Comparison of ENCODE assay signal across 9 cellular contexts in the genomic region with DNA sequence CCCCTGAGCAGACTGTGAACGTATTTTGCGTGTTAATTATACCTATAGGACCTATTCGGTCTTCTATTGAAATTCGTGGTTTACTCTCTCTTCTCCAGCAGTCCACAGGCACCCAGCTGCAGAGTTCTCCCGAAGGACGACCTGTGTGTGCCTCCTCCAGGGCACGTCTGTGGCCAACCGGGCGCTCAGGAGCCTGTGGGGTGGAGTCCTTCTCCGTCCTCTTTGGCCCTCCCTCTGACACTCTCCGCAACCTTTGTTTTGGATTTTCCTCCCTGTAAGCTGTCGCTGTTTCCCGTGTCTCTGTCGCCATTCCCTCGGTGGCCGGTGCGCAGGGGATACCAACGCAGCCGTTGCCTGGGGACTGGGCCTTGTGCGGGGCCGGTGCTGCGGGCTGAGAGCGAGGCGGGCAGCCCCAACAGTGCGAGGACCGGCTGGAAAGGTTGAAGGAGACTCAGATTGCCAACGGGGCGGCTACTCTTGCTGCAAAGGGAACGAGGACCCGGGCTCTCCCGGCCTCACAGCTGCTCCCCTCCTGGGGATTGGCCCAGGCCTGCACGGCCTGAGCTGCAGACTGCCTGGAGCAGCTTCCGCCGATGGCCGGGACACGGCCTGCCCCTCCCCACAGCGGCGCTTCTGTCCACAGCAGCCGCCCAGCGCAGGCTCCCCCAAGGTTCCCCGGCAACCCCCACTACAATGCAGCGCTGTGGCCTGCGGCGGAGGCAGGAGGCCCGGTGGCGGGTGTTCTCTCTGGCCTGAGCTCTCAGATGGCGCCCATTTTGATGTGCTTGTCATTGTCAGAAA.
DNase-seq lines count a peak whose midpoint lies in the region; FAIRE-seq and TF ChIP-seq lines count a peak whose summit lies in the region.
"Had no signal": no experiment of that assay in that cellular context is flagged by ENCODE, and none has a peak within 500 bp of the region (broad histone marks: within the 10 kb centered on the region; RNA-seq: fewer than 3 reads in every experiment).

No MANE protein-coding gene starts in this region.

- intact Hi-C loops in uterus (cut with DNase I; ENCODE audit: low total_unique reads), result no loop called here

- TF ChIP-seq POLR2A in NB4 (IDR thresholded peaks at IDR 0.05; ENCODE audit: extremely low read depth, insufficient read length) (no peak), uterus (IDR thresholded peaks at IDR 0.05) (peak in 1 of 2 donors; percentile 14)

- no peaks in the 10 kb centered on the region for H3K27me3 ChIP-seq in muscle layer of colon (ENCODE audit: control insufficient read depth in 1 of 2, insufficient read depth in 2 of 2, low read length in 2 of 2)
- H3K27me3 ChIP-seq in uterus, result no peaks in the 10 kb centered on the region

- H3K36me3 ChIP-seq in muscle layer of colon (ENCODE audit: insufficient read depth, low read length), result no peaks in the 10 kb centered on the region
- no peaks in the 10 kb centered on the region for H3K36me3 ChIP-seq in uterus

- TF ChIP-seq CTCF in NB4 (IDR thresholded peaks at IDR 0.05; ENCODE audit: low read depth, low read length) (no peak), fibroblast of mammary gland (conservative IDR thresholded peaks at IDR 0.05; ENCODE audit: control insufficient read depth, insufficient read depth, low read depth, low read length) (no peak), uterus (IDR thresholded peaks at IDR 0.05) (no peak), D721Med (IDR thresholded peaks at IDR 0.05; ENCODE audit: insufficient read depth, missing control alignments) (no peak)

- H3K27ac ChIP-seq in muscle layer of colon (ENCODE audit: low read depth, low read length) (peak overlapping the region; percentile 10), uterus (peak overlapping the region; percentile 92 to 96)

- peaks cover 33% of the 10 kb centered on the region for H3K4me1 ChIP-seq in muscle layer of colon (ENCODE audit: insufficient read depth, low read length)
- peaks cover 10 to 11% of the 10 kb centered on the region in 2 donors for H3K4me1 ChIP-seq in uterus

- DNase-seq in NB4 (ENCODE audit: low read depth) (peak; percentile 72), fibroblast of mammary gland (ENCODE audit: low read depth) (peak; percentile 45), uterus (peak; percentile 54 to 66), D721Med (ENCODE audit: insufficient read length, low spot score) (no peak), NCI-H2107 (lab: John Stamatoyannopoulos, UW) (no peak), SIG-M5 treated with dmso at 0.1 percent for 504 hours (lab: John Stamatoyannopoulos, UW; ENCODE audit: unreplicated experiment) (no peak)
- DNase-seq: NCI-H1105 had no signal

- H3K9ac ChIP-seq in muscle layer of colon (ENCODE audit: low read length), result no peak overlapping the region

- H3K4me3 ChIP-seq in NB4 (ENCODE audit: low read depth, low read length) (peak overlapping the region; percentile 45), fibroblast of mammary gland (ENCODE audit: control insufficient read depth, low read depth, low read length) (no peak overlapping the region), muscle layer of colon (ENCODE audit: low read depth in 1 of 2, low read length in 2 of 2) (no peak overlapping the region), uterus (peak overlapping the region in 1 of 2 donors; percentile 20)
- H3K4me3 ChIP-seq: GM12878 had no signal

- H3K9me3 ChIP-seq in muscle layer of colon (ENCODE audit: low read length) (no peaks in the 10 kb centered on the region), uterus (no peaks in the 10 kb centered on the region)

- FAIRE-seq in D721Med (lab: Jason Lieb, UNC), result no peak

Comparison
In these comparisons a context has a peak if more than half of its experiments do, and no peak if none do; other contexts are left out.
1. DNase-seq: peak in NB4 (single experiment), fibroblast of mammary gland (single experiment) and uterus (2 of 2); none in D721Med (single experiment), NCI-H2107 (single experiment) and SIG-M5 treated with dmso at 0.1 percent for 504 hours (single experiment).